In the genomic region with DNA sequence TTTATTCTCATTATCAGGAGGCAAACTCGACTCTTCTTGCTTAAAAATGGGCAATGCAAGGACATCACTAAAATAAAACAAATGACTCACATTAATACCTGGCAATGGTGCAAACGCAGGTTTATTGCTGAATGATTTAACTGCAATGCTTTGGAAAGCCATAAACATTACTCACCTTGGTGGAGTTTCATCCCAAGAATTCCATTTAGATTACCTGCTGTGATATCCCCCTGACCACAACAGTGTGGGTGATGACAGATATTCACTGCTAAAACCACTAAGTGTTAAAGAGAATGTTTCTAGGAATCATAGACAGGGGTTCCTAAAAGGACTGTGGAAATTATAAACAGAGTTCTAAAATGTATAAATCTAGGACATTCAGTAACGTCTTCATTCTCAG, we compare ENCODE assay signal across 11 cellular contexts. TPM values are rescaled to one million over a fixed set of nuclear protein-coding genes. Genes with fewer than 3 reads are reported as not detected.
DNase-seq lines count a peak whose midpoint lies in the region; ATAC-seq, FAIRE-seq and TF ChIP-seq lines count a peak whose summit lies in the region.
"Had no signal": no experiment of that assay in that cellular context is flagged by ENCODE, and none has a peak within 500 bp of the region (broad histone marks: within the 10 kb centered on the region; RNA-seq: fewer than 3 reads in every experiment).

No MANE protein-coding gene starts in this region.

- TF ChIP-seq EP300 in HepG2 (IDR thresholded peaks at IDR 0.05; ENCODE audit: low read depth in 2 of 2, low read length in 2 of 2) (no peak), HepG2 (CRISPR knock-in tag; IDR thresholded peaks at IDR 0.05; ENCODE audit: borderline replicate concordance) (no peak)

- H3K9me3 ChIP-seq in HepG2 (ENCODE audit: low read length) = no peaks in the 10 kb centered on the region
- H3K9me3 ChIP-seq in right lobe of liver = no peaks in the 10 kb centered on the region
- H3K9me3 ChIP-seq in upper lobe of right lung = no peaks in the 10 kb centered on the region
- H3K9me3 ChIP-seq: tibial artery had no signal

- H3K4me3 ChIP-seq in HepG2 (replicated peaks in 1 of 3; ENCODE audit: insufficient read depth in 1 of 3, low read depth in 2 of 3, low read length in 3 of 3) (no peak overlapping the region), right lobe of liver (no peak overlapping the region), fibroblast of pulmonary artery (replicated peaks; ENCODE audit: low read depth, low read length) (no peak overlapping the region), upper lobe of right lung (no peak overlapping the region)
- H3K4me3 ChIP-seq: tibial artery had no signal

- no peak overlapping the region for H2AFZ ChIP-seq in HepG2 (ENCODE audit: low read length)

- H3K27me3 ChIP-seq in HepG2 (ENCODE audit: control insufficient read depth in 1 of 2, insufficient read depth in 2 of 2, low read length in 2 of 2) (no peaks in the 10 kb centered on the region), right lobe of liver (no peaks in the 10 kb centered on the region), upper lobe of right lung (no peaks in the 10 kb centered on the region)
- H3K27me3 ChIP-seq: tibial artery had no signal

- 96% methylated on average over 3 of the region's 3 CpGs for WGBS in HepG2 (ENCODE audit: low lambda C conversion rate)
- 90% methylated on average over 3 of the region's 3 CpGs for WGBS in right lobe of liver (ENCODE audit: insufficient coverage, low coverage, low lambda C conversion rate, missing lambda C conversion rate)

- no peak overlapping the region for H3K9ac ChIP-seq in HepG2 (ENCODE audit: insufficient read depth, low read depth, low read length)

- TF ChIP-seq POLR2A in HepG2 (IDR thresholded peaks at IDR 0.05; ENCODE audit: insufficient read depth in 1 of 2, low read depth in 2 of 2, low read length in 2 of 2) (no peak), right lobe of liver (IDR thresholded peaks at IDR 0.05) (no peak)

- no peak overlapping the region for H3K4me2 ChIP-seq in HepG2 (ENCODE audit: low read depth, low read length)

- intact Hi-C loops in HepG2 (cut with micrococcal nuclease; ENCODE audit: unreplicated experiment) = no loop called here
- intact Hi-C loops in right lobe of liver (cut with DNase I) = no loop called here
- intact Hi-C loops in upper lobe of right lung (cut with DNase I) = no loop called here
- intact Hi-C loops in sciatic nerve (cut with DNase I) = no loop called here

- POLR2A ChIA-PET in HepG2 (lab: Yijun Ruan, JAX) = no interaction called here

- TF ChIP-seq CTCF in HepG2 (CRISPR knock-in tag; IDR thresholded peaks at IDR 0.05) = no peak
- TF ChIP-seq CTCF in right lobe of liver (IDR thresholded peaks at IDR 0.05) = no peak
- TF ChIP-seq CTCF in fibroblast of pulmonary artery (IDR thresholded peaks at IDR 0.05; ENCODE audit: low read length, missing control alignments) = no peak
- no peak for TF ChIP-seq CTCF in upper lobe of right lung (IDR thresholded peaks at IDR 0.05)

- TF ChIP-seq RAD21 in HepG2 (CRISPR knock-in tag; IDR thresholded peaks at IDR 0.05) = no peak

- no peak for ATAC-seq in HepG2
- no peak for ATAC-seq in right lobe of liver
- ATAC-seq in upper lobe of right lung = no peak
- no peak for ATAC-seq in GM21619 (IDR thresholded peaks at IDR 0.05; ENCODE audit: unreplicated experiment)
- ATAC-seq in sciatic nerve = no peak
- ATAC-seq in HG03280 (IDR thresholded peaks at IDR 0.05; ENCODE audit: unreplicated experiment) = no peak

- CTCF ChIA-PET in HepG2 (lab: Yijun Ruan, JAX; ENCODE audit: low intra/inter-chr PET ratio, low total read pairs) = no interaction called here

- in situ Hi-C loops in HepG2 (cut with HindIII; ENCODE audit: extremely low pct_ligation_motif_present, low pct_unique_long_range_greater_than_20kb) = no loop called here

- H3K27ac ChIP-seq in HepG2 (ENCODE audit: extremely low read length, insufficient read depth, low read length) (no peak overlapping the region), right lobe of liver (no peak overlapping the region), upper lobe of right lung (no peak overlapping the region)
- H3K27ac ChIP-seq: tibial artery had no signal

- H4K20me1 ChIP-seq in HepG2 (ENCODE audit: insufficient read depth, low read length) = no peaks in the 10 kb centered on the region

- DNase-seq in HepG2 (ENCODE audit: low spot score) = no peak
- no peak for DNase-seq in right lobe of liver
- peak; percentile 29 for DNase-seq in RKO (ENCODE audit: low spot score)
- DNase-seq in fibroblast of pulmonary artery (ENCODE audit: low read depth) = peak; percentile 21
- DNase-seq in upper lobe of right lung = no peak
- DNase-seq in sciatic nerve (ENCODE audit: low spot score) = no peak
- DNase-seq: NCI-H1105 treated with DMSO at 0.1 percent for 48 hours, tibial artery had no signal

- peaks cover 1 to 23% of the 10 kb centered on the region in 2 experiments; a peak in 3 of 5 replicates for H3K36me3 ChIP-seq in HepG2 (replicated peaks in 1 of 2; ENCODE audit: control insufficient read depth in 1 of 2, insufficient read depth in 2 of 2, low read length in 2 of 2)
- peaks cover 0 to 9% (median 3%) of the 10 kb centered on the region in 4 donors for H3K36me3 ChIP-seq in right lobe of liver
- H3K36me3 ChIP-seq in upper lobe of right lung = peaks cover 37% of the 10 kb centered on the region

- no peaks in the 10 kb centered on the region for H3K79me2 ChIP-seq in HepG2 (ENCODE audit: insufficient read depth, low read length)

- H3K4me1 ChIP-seq in HepG2 (ENCODE audit: insufficient read depth, low read length) (peaks cover 9% of the 10 kb centered on the region), right lobe of liver (no peaks in the 10 kb centered on the region), upper lobe of right lung (no peaks in the 10 kb centered on the region)
- H3K4me1 ChIP-seq: tibial artery had no signal

- no peak for FAIRE-seq in HepG2 (lab: Jason Lieb, UNC)
- FAIRE-seq: GM19239 had no signal

- BruUV-seq in HepG2 (replicated peaks; lab: Mats Ljungman, UMichigan) = no TSS peak

TF ChIP-seq in HepG2, 621 proteins besides CTCF, POLR2A, EP300 and RAD21 (continues in another document):
- TF ChIP-seq SP1 (IDR thresholded peaks at IDR 0.05) (no peak), SP1 (CRISPR knock-in tag; IDR thresholded peaks at IDR 0.05) (no peak), ZNF589 (CRISPR knock-in tag; conservative IDR thresholded peaks at IDR 0.05) (no peak), ETV6 (CRISPR knock-in tag; conservative IDR thresholded peaks at IDR 0.05) (no peak), ATF7 (IDR thresholded peaks at IDR 0.05) (no peak), ATF7 (CRISPR knock-in tag; IDR thresholded peaks at IDR 0.05) (no peak)

RNA-seq across cellular contexts. Expression of a gene that starts 35.3 kb away (rescaled TPM):
- 4.8 and 5.4 TPM in 2 replicates for total RNA-seq in HepG2 (2016; rRNA removed; fragmentation: Illumina TruSeq; extraction: Trizol)
- total RNA-seq in HepG2 (2016; cell fraction: cytosol; rRNA removed; fragmentation: Illumina TruSeq; extraction: Trizol; ENCODE audit: low read depth) = 2.2 and 2.5 TPM in 2 replicates
- total RNA-seq in HepG2 (2016; cell fraction: insoluble cytoplasmic fraction; rRNA removed; fragmentation: Illumina TruSeq; extraction: Trizol) = 4.9 and 5.0 TPM in 2 replicates
- total RNA-seq in HepG2 (2016; cell fraction: membrane; rRNA removed; fragmentation: Illumina TruSeq; extraction: Trizol) = 4.9 and 5.0 TPM in 2 replicates
- 4.3 and 4.8 TPM in 2 replicates for total RNA-seq in HepG2 (2016; cell fraction: nucleus; rRNA removed; fragmentation: Illumina TruSeq; extraction: Trizol)
- polyA plus RNA-seq in HepG2 (2011; rRNA removed) = 7.3 and 7.5 TPM in 2 replicates
- 4.0 and 5.0 TPM in 2 replicates for polyA plus RNA-seq in HepG2 (2011; cell fraction: cytosol; rRNA removed)
- 6.5 and 9.9 TPM in 2 replicates for polyA plus RNA-seq in HepG2 (2011; cell fraction: nucleus; rRNA removed)
- 4.8 and 6.4 TPM in 2 replicates for polyA plus RNA-seq in HepG2 (2012)
- polyA plus RNA-seq in HepG2 (2016; cell fraction: cytosol; fragmentation: Illumina TruSeq; extraction: Trizol; ENCODE audit: low read depth) = 0.69 and 1.1 TPM in 2 replicates
- polyA plus RNA-seq in HepG2 (2016; cell fraction: insoluble cytoplasmic fraction; fragmentation: Illumina TruSeq; extraction: Trizol; ENCODE audit: low read depth) = 5.5 TPM in 2 replicates
- polyA plus RNA-seq in HepG2 (2016; cell fraction: membrane; fragmentation: Illumina TruSeq; extraction: Trizol; ENCODE audit: low read depth) = 2.9 and 3.9 TPM in 2 replicates
- 12.1 and 14.0 TPM in 2 replicates for polyA plus RNA-seq in HepG2 (2016; cell fraction: nucleus; fragmentation: Illumina TruSeq; extraction: Trizol; ENCODE audit: insufficient read depth, low read depth)
- 8.0 and 14.3 TPM in 2 replicates for polyA minus RNA-seq in HepG2 (2011; rRNA and poly(A)+ RNA removed; ENCODE audit: low replicate concordance)
- 4.0 and 7.0 TPM in 2 replicates for polyA minus RNA-seq in HepG2 (2011; cell fraction: cytosol; rRNA and poly(A)+ RNA removed)
- 7.2 and 7.6 TPM in 2 replicates for polyA minus RNA-seq in HepG2 (2011; cell fraction: nucleus; rRNA and poly(A)+ RNA removed)
- total RNA-seq in right lobe of liver = 1 to 10 TPM; 5.2 to 9.4 (median 6.7) TPM
- total RNA-seq in upper lobe of right lung = 34.5 TPM
- 38.4 TPM for total RNA-seq in sciatic nerve

RNA-seq across cellular contexts. Expression of a gene that starts 54.2 kb away (rescaled TPM):
- total RNA-seq in HepG2 (2016; rRNA removed; fragmentation: Illumina TruSeq; extraction: Trizol) (10.0 and 17.4 TPM in 2 replicates), right lobe of liver (1 to 10 TPM; 6.3 to 9.4 (median 7.3) TPM), upper lobe of right lung (25.0 TPM), sciatic nerve (32.2 TPM)
- total RNA-seq in HepG2 (2016; cell fraction: cytosol; rRNA removed; fragmentation: Illumina TruSeq; extraction: Trizol; ENCODE audit: low read depth) = 3.0 and 4.3 TPM in 2 replicates
- total RNA-seq in HepG2 (2016; cell fraction: insoluble cytoplasmic fraction; rRNA removed; fragmentation: Illumina TruSeq; extraction: Trizol) = 9.8 and 15.5 TPM in 2 replicates
- 5.3 and 5.4 TPM in 2 replicates for total RNA-seq in HepG2 (2016; cell fraction: membrane; rRNA removed; fragmentation: Illumina TruSeq; extraction: Trizol)
- total RNA-seq in HepG2 (2016; cell fraction: nucleus; rRNA removed; fragmentation: Illumina TruSeq; extraction: Trizol) = 8.8 and 11.1 TPM in 2 replicates
- polyA plus RNA-seq in HepG2 (2011; rRNA removed) = 5.7 and 7.6 TPM in 2 replicates
- polyA plus RNA-seq in HepG2 (2011; cell fraction: cytosol; rRNA removed) = 3.4 and 5.0 TPM in 2 replicates
- polyA plus RNA-seq in HepG2 (2011; cell fraction: nucleus; rRNA removed) = 3.2 and 4.1 TPM in 2 replicates
- 9.7 and 12.0 TPM in 2 replicates for polyA plus RNA-seq in HepG2 (2012)
- polyA plus RNA-seq in HepG2 (2016; cell fraction: cytosol; fragmentation: Illumina TruSeq; extraction: Trizol; ENCODE audit: low read depth) = 1.1 and 1.2 TPM in 2 replicates
- polyA plus RNA-seq in HepG2 (2016; cell fraction: insoluble cytoplasmic fraction; fragmentation: Illumina TruSeq; extraction: Trizol; ENCODE audit: low read depth) = 27.1 and 28.3 TPM in 2 replicates
- polyA plus RNA-seq in HepG2 (2016; cell fraction: membrane; fragmentation: Illumina TruSeq; extraction: Trizol; ENCODE audit: low read depth) = 5.2 and 5.6 TPM in 2 replicates
- polyA plus RNA-seq in HepG2 (2016; cell fraction: nucleus; fragmentation: Illumina TruSeq; extraction: Trizol; ENCODE audit: insufficient read depth, low read depth) = 17.1 and 17.2 TPM in 2 replicates
- polyA minus RNA-seq in HepG2 (2011; rRNA and poly(A)+ RNA removed; ENCODE audit: low replicate concordance) = 3.8 and 10.5 TPM in 2 replicates
- polyA minus RNA-seq in HepG2 (2011; cell fraction: cytosol; rRNA and poly(A)+ RNA removed) = 4.2 and 4.7 TPM in 2 replicates
- 7.3 and 8.1 TPM in 2 replicates for polyA minus RNA-seq in HepG2 (2011; cell fraction: nucleus; rRNA and poly(A)+ RNA removed)

Comparison
In these comparisons a context has a peak if more than half of its experiments do, and no peak if none do; other contexts are left out.
1. DNase-seq: peak in RKO (single experiment) and fibroblast of pulmonary artery (single experiment); none in HepG2 (single experiment), right lobe of liver (0 of 3), upper lobe of right lung (single experiment) and sciatic nerve (single experiment).